In genomic region chr11:135069884-135070283, GRCh38 we compare ENCODE assay signal across 26 cellular contexts.
DNase-seq lines count a peak whose midpoint lies in the region; ATAC-seq and TF ChIP-seq lines count a peak whose summit lies in the region.
"Had no signal": no experiment of that assay in that cellular context is flagged by ENCODE, and none has a peak within 500 bp of the region (broad histone marks: within the 10 kb centered on the region; RNA-seq: fewer than 3 reads in every experiment).

No MANE protein-coding gene starts in this region.

- intact Hi-C loops in CD8-positive, alpha-beta T cell (cut with DNase I, micrococcal nuclease) = no loop called here

- H3K79me2 ChIP-seq in osteoblast (ENCODE audit: insufficient read depth, low read length) = no peaks in the 10 kb centered on the region

- no peak overlapping the region for H2AFZ ChIP-seq in osteoblast (ENCODE audit: low read length)

- no peaks in the 10 kb centered on the region for H3K36me3 Mint-ChIP-seq in CD8-positive, alpha-beta T cell

- H3K4me1 Mint-ChIP-seq in CD8-positive, alpha-beta T cell (ENCODE audit: low read depth) = no peaks in the 10 kb centered on the region

- H3K9me3 ChIP-seq in osteoblast (ENCODE audit: low read depth, low read length) = no peaks in the 10 kb centered on the region
- no peaks in the 10 kb centered on the region for H3K9me3 ChIP-seq in CD8-positive, alpha-beta T cell (ENCODE audit: low read length)
- peaks cover 2% of the 10 kb centered on the region; the same call in 1 of the 2 replicates for H3K9me3 ChIP-seq in BE2C
- H3K9me3 ChIP-seq: esophagus muscularis mucosa, neutrophil, upper lobe of left lung had no signal

- H3K4me1 ChIP-seq in osteoblast (ENCODE audit: insufficient read depth, low read length) = no peaks in the 10 kb centered on the region
- no peaks in the 10 kb centered on the region for H3K4me1 ChIP-seq in CD8-positive, alpha-beta T cell (ENCODE audit: insufficient read depth, low read length)
- H3K4me1 ChIP-seq in BE2C = no peaks in the 10 kb centered on the region
- H3K4me1 ChIP-seq: esophagus muscularis mucosa, upper lobe of left lung had no signal

- CTCF ChIA-PET in CD8-positive, alpha-beta T cell (lab: Charles Lee) = no interaction called here

- TF ChIP-seq CTCF in choroid plexus epithelial cell (conservative IDR thresholded peaks at IDR 0.05; ENCODE audit: low read depth, low read length) = no peak
- no peak for TF ChIP-seq CTCF in osteoblast (IDR thresholded peaks at IDR 0.05; ENCODE audit: extremely low read depth, low read depth, low read length)
- TF ChIP-seq CTCF in CD8-positive, alpha-beta T cell (IDR thresholded peaks at IDR 0.05) = no peak
- no peak for TF ChIP-seq CTCF in BE2C (IDR thresholded peaks at IDR 0.05; ENCODE audit: low read depth, low read length)

- H3K4me3 Mint-ChIP-seq in CD8-positive, alpha-beta T cell = no peak overlapping the region
- H3K4me3 Mint-ChIP-seq: activated T-helper 1 cell treated with anti-CD3 and anti-CD28 coated beads, Interleukin-12 subunit alpha, Interleukin-12 subunit beta, Interleukin-2, Interleukin-4 antibody, amounts not matched to agents 30 ng/mL and 10 ng/mL and 1 ng/mL, durations not matched to agents 14 hours and 24 hours and 36 hours; WTC11 had no signal

- H3K9me3 Mint-ChIP-seq in CD8-positive, alpha-beta T cell = no peaks in the 10 kb centered on the region
- H3K9me3 Mint-ChIP-seq: activated T-helper 1 cell treated with anti-CD3 and anti-CD28 coated beads, Interleukin-12 subunit alpha, Interleukin-12 subunit beta, Interleukin-2, Interleukin-4 antibody, amounts not matched to agents 30 ng/mL and 10 ng/mL and 1 ng/mL, durations not matched to agents 14 hours and 24 hours and 36 hours had no signal

- H3K4me3 ChIP-seq in choroid plexus epithelial cell (ENCODE audit: low read depth, low read length) (no peak overlapping the region), osteoblast (ENCODE audit: insufficient read depth, low read length) (no peak overlapping the region), BE2C (ENCODE audit: low read depth, low read length) (no peak overlapping the region)
- no peak overlapping the region for H3K4me3 ChIP-seq in CD8-positive, alpha-beta T cell (ENCODE audit: low read depth, low read length)
- H3K4me3 ChIP-seq: esophagus muscularis mucosa, upper lobe of left lung had no signal

- peaks cover 30% of the 10 kb centered on the region for H3K27me3 Mint-ChIP-seq in CD8-positive, alpha-beta T cell (ENCODE audit: low read depth)

- no peak overlapping the region for H3K4me2 ChIP-seq in osteoblast (ENCODE audit: insufficient read depth, low read length)

- peak; percentile 11 for DNase-seq in A172 (ENCODE audit: low spot score)
- DNase-seq in M059J (ENCODE audit: low read depth) = peak; percentile 65
- DNase-seq in choroid plexus epithelial cell (ENCODE audit: low read depth) = peak; percentile 20
- DNase-seq in islet precursor cell = peak; percentile 87
- no peak for DNase-seq in osteoblast (ENCODE audit: insufficient read length, low spot score, missing footprints)
- DNase-seq in CD8-positive, alpha-beta T cell = no peak
- no peak for DNase-seq in BE2C
- DNase-seq in stimulated activated CD4-positive, alpha-beta T cell treated with anti-CD3 and anti-CD28 coated beads, Interleukin-2, amount 100 ng/mL, for 48 hours = no peak
- DNase-seq: activated naive CD4-positive, alpha-beta T cell treated with anti-CD3 and anti-CD28 coated beads, Interleukin-2, amount 50 U/mL, for 16 hours; Calu3; central memory CD4-positive, alpha-beta T cell; HCEC 1CT; hypothalamus; kidney; mesenchymal stem cell; NCI-H1105 treated with DMSO at 0.1 percent for 48 hours; NCI-H2029 treated with DMSO at 0.1 percent for 48 hours; NCI-H774; T1000; upper lobe of left lung had no signal

- H3K27me3 ChIP-seq in osteoblast (ENCODE audit: insufficient read depth, low read length) (no peaks in the 10 kb centered on the region), BE2C (no peaks in the 10 kb centered on the region)
- H3K27me3 ChIP-seq in CD8-positive, alpha-beta T cell (ENCODE audit: insufficient read depth, low read length) = peaks cover 4% of the 10 kb centered on the region
- H3K27me3 ChIP-seq: upper lobe of left lung had no signal

- no peaks in the 10 kb centered on the region for H4K20me1 ChIP-seq in osteoblast (ENCODE audit: insufficient read depth, low read length)

- H3K36me3 ChIP-seq in osteoblast (ENCODE audit: insufficient read depth, low read length) (no peaks in the 10 kb centered on the region), BE2C (no peaks in the 10 kb centered on the region)
- no peaks in the 10 kb centered on the region for H3K36me3 ChIP-seq in CD8-positive, alpha-beta T cell (ENCODE audit: insufficient read depth, low read length)
- H3K36me3 ChIP-seq: esophagus muscularis mucosa, neutrophil, upper lobe of left lung had no signal

- no peak for ATAC-seq in CD8-positive, alpha-beta T cell
- ATAC-seq: HepG2, WTC11 had no signal

- no peak overlapping the region for H3K27ac ChIP-seq in osteoblast (ENCODE audit: low read depth, low read length)
- no peak overlapping the region for H3K27ac ChIP-seq in CD8-positive, alpha-beta T cell (ENCODE audit: low read depth, low read length)
- H3K27ac ChIP-seq: esophagus muscularis mucosa, HL-60, neutrophil, upper lobe of left lung had no signal

- POLR2A ChIA-PET in CD8-positive, alpha-beta T cell (lab: Charles Lee) = no interaction called here

- H3K27ac Mint-ChIP-seq in CD8-positive, alpha-beta T cell = no peak overlapping the region
- H3K27ac Mint-ChIP-seq: activated T-helper 1 cell treated with anti-CD3 and anti-CD28 coated beads, Interleukin-12 subunit alpha, Interleukin-12 subunit beta, Interleukin-2, Interleukin-4 antibody, amounts not matched to agents 30 ng/mL and 10 ng/mL and 1 ng/mL, durations not matched to agents 14 hours and 24 hours and 36 hours; WTC11 had no signal

Comparison
In these comparisons a context has a peak if more than half of its experiments do, and no peak if none do; other contexts are left out.
1. DNase-seq: peak in A172 (single experiment), M059J (single experiment), choroid plexus epithelial cell (single experiment) and islet precursor cell (single experiment); none in osteoblast (single experiment), CD8-positive, alpha-beta T cell (0 of 7), BE2C (single experiment) and stimulated activated CD4-positive, alpha-beta T cell treated with anti-CD3 and anti-CD28 coated beads, Interleukin-2, amount 100 ng/mL, for 48 hours (0 of 2).